9 cellular contexts compared by ENCODE assay signal in the genomic region with DNA sequence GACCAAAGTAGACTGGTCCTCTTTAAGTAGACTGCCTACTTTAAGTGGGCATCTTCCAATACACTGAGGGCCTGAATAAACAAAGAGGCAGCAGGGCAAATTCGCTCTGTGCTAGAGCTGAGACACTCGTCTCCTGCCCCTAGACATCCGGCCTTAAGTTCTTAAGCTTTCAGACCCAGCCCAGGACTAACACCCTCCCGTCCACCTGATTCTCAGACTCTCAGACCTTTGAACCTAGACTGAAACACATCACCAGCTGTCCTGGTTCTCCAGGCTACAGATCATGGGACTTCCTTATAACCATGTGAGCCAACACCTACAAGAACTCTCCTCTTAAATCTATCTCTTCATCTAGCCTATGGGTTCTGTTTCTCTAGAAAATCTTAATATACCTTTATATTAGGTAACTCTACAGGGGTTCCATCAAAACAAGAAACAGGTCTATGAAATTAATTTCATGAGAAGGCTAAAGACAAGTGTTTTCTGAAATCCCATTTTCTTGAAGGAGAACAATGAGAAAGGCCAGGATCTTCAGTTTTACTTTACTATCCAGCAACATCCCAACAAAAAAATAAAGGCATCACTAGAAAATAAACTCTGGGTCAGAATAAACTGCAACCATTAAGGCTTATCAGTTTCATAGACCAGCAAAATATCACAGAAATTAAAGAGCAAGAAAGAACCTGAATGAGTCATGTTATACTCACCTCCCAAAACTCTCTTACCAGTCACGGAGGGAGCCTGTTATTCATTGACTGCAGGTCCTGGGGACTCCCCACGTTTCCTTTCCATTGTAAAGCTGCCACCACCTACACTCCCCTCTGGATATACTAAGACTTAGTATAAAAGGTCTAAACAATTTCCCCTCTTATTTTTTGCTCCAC. TPM values are rescaled to one million over a fixed set of nuclear protein-coding genes. Genes with fewer than 3 reads are reported as not detected.
DNase-seq lines count a peak whose midpoint lies in the region; ATAC-seq and TF ChIP-seq lines count a peak whose summit lies in the region.
"Had no signal": no experiment of that assay in that cellular context is flagged by ENCODE, and none has a peak within 500 bp of the region (broad histone marks: within the 10 kb centered on the region; RNA-seq: fewer than 3 reads in every experiment).

No MANE protein-coding gene starts in this region.

- intact Hi-C loops in tibial artery (cut with DNase I; ENCODE audit: low total_unique reads), result no loop called here

- H3K36me3 Mint-ChIP-seq in activated naive CD8-positive, alpha-beta T cell treated with anti-CD3 and anti-CD28 coated beads, Interleukin-2, amount 10 ng/mL, durations not matched to agents 7 days and 5 days, result no peaks in the 10 kb centered on the region

- H3K4me1 ChIP-seq in muscle layer of duodenum (ENCODE audit: control insufficient read depth in 1 of 2, insufficient read depth in 2 of 2, low read length in 2 of 2) (peaks cover 0 to 11% of the 10 kb centered on the region in 2 donors), tibial artery (peaks cover 0 to 6% (median 0%) of the 10 kb centered on the region in 4 donors)

- H3K27ac ChIP-seq in muscle layer of duodenum (ENCODE audit: low read length) (peak overlapping the region; percentile 32), tibial artery (no peak overlapping the region)

- CTCF ChIA-PET in AG04449 (lab: Yijun Ruan, JAX), result no interaction called here

- H3K4me3 Mint-ChIP-seq in activated naive CD8-positive, alpha-beta T cell treated with anti-CD3 and anti-CD28 coated beads, Interleukin-2, amount 10 ng/mL, durations not matched to agents 7 days and 5 days, result no peak overlapping the region
- H3K4me3 Mint-ChIP-seq: T-helper 1 cell treated with Interleukin-12 subunit alpha and Interleukin-12 subunit beta and Interleukin-4 antibody, amounts not matched to agents 30 μg/mL and 1 μg/mL, for 36 hours had no signal

- no peaks in the 10 kb centered on the region for H3K27me3 ChIP-seq in muscle layer of duodenum (ENCODE audit: low read depth, low read length)
- no peaks in the 10 kb centered on the region for H3K27me3 ChIP-seq in MG63
- H3K27me3 ChIP-seq in tibial artery, result no peaks in the 10 kb centered on the region

- H3K36me3 ChIP-seq in muscle layer of duodenum (ENCODE audit: control insufficient read depth in 1 of 2, insufficient read depth in 2 of 2, low read length in 2 of 2) (no peaks in the 10 kb centered on the region), MG63 (no peaks in the 10 kb centered on the region), tibial artery (no peaks in the 10 kb centered on the region)

- H3K9me3 Mint-ChIP-seq in activated naive CD8-positive, alpha-beta T cell treated with anti-CD3 and anti-CD28 coated beads, Interleukin-2, amount 10 ng/mL, durations not matched to agents 7 days and 5 days, result no peaks in the 10 kb centered on the region
- H3K9me3 Mint-ChIP-seq: T-helper 1 cell treated with Interleukin-12 subunit alpha and Interleukin-12 subunit beta and Interleukin-4 antibody, amounts not matched to agents 30 μg/mL and 1 μg/mL, for 36 hours had no signal

- no peaks in the 10 kb centered on the region for H3K27me3 Mint-ChIP-seq in activated naive CD8-positive, alpha-beta T cell treated with anti-CD3 and anti-CD28 coated beads, Interleukin-2, amount 10 ng/mL, durations not matched to agents 7 days and 5 days

- POLR2A ChIA-PET in AG04449 (lab: Yijun Ruan, JAX), result interaction anchor here (0.8 kb wide), 1 partner anchor 74 kb away, joined by 4 read pairs; no protein-coding TSS in a partner anchor
- POLR2A ChIA-PET in activated naive CD8-positive, alpha-beta T cell treated with anti-CD3 and anti-CD28 coated beads, Interleukin-2, amount 10 ng/mL, durations not matched to agents 7 days and 5 days (lab: Charles Lee), result no interaction called here

- H3K4me3 ChIP-seq in AG04449 (ENCODE audit: low read depth, low read length) (no peak overlapping the region), muscle layer of duodenum (ENCODE audit: low read depth in 1 of 2, low read length in 2 of 2) (no peak overlapping the region), MG63 (no peak overlapping the region), tibial artery (no peak overlapping the region)

- H3K9me3 ChIP-seq in muscle layer of duodenum (ENCODE audit: control insufficient read depth in 1 of 2, low read length in 2 of 2) (no peaks in the 10 kb centered on the region), MG63 (no peaks in the 10 kb centered on the region), tibial artery (no peaks in the 10 kb centered on the region)

- ATAC-seq in HG02970 (IDR thresholded peaks at IDR 0.05; ENCODE audit: low FRiP score, unreplicated experiment) (peak; percentile 69), HG03108 (IDR thresholded peaks at IDR 0.05; ENCODE audit: unreplicated experiment) (no peak)
- ATAC-seq in activated naive CD8-positive, alpha-beta T cell treated with anti-CD3 and anti-CD28 coated beads, Interleukin-2, amount 10 ng/mL, durations not matched to agents 7 days and 5 days (ENCODE audit: low read depth), result peak; percentile 50

- no peak overlapping the region for H3K27ac Mint-ChIP-seq in activated naive CD8-positive, alpha-beta T cell treated with anti-CD3 and anti-CD28 coated beads, Interleukin-2, amount 10 ng/mL, durations not matched to agents 7 days and 5 days
- H3K27ac Mint-ChIP-seq: T-helper 1 cell treated with Interleukin-12 subunit alpha and Interleukin-12 subunit beta and Interleukin-4 antibody, amounts not matched to agents 30 μg/mL and 1 μg/mL, for 36 hours had no signal

- peaks cover 4% of the 10 kb centered on the region for H3K4me1 Mint-ChIP-seq in activated naive CD8-positive, alpha-beta T cell treated with anti-CD3 and anti-CD28 coated beads, Interleukin-2, amount 10 ng/mL, durations not matched to agents 7 days and 5 days

- DNase-seq in AG04449 (ENCODE audit: low read depth, low spot score) (peak; percentile 17), DMS79 (lab: John Stamatoyannopoulos, UW) (no peak), MG63 (no peak), tibial artery (no peak)
- DNase-seq in activated naive CD8-positive, alpha-beta T cell treated with anti-CD3 and anti-CD28 coated beads, Interleukin-2, amount 10 ng/mL, durations not matched to agents 7 days and 5 days, result no peak

- TF ChIP-seq CTCF in AG04449 (IDR thresholded peaks at IDR 0.05; ENCODE audit: insufficient read depth, low read length, missing control alignments) (no peak), tibial artery (IDR thresholded peaks at IDR 0.05) (no peak)

RNA-seq across cellular contexts. Expression of a gene that starts 14.8 kb away (rescaled TPM):
- total RNA-seq in activated naive CD8-positive, alpha-beta T cell treated with anti-CD3 and anti-CD28 coated beads, Interleukin-2, amount 10 ng/mL, durations not matched to agents 7 days and 5 days, result 1 to 10 TPM in 1 of 2 experiments, under 1 TPM in 1; 0.99 to 1.3 TPM
- total RNA-seq in MG63 (2014; rRNA removed; shearing (Covaris generic); ENCODE audit: low replicate concordance), result 15.5 and 21.0 TPM in 2 replicates
